26 cellular contexts compared by ENCODE assay signal in the genomic region with DNA sequence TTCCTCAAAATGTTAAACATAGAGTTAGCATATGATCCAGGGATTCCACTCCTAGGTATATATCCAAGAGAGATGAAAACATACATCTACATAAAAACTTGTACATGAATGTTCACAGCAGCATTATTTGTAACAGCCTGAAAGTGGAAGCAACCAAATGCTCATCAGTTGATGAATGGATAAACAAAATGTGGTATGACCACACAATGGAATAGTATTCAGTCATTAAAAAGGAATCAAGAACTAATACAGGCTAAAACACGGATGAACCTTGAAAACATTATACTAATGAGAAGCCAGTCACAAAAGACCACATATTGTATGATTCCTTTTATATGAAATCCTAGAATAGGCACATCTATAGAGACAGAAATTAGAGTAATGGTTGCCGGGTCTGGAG.
"Had no signal": no experiment of that assay in that cellular context is flagged by ENCODE, and none has a peak within 500 bp of the region (broad histone marks: within the 10 kb centered on the region; RNA-seq: fewer than 3 reads in every experiment).

No MANE protein-coding gene starts in this region.

- FAIRE-seq: endometrium, islet of Langerhans, keratinocyte had no signal

- H3K27ac ChIP-seq: colonic mucosa, epithelial cell of prostate, esophagus squamous epithelium, gastrocnemius medialis, heart right ventricle, left lung, lower lobe of right lung had no signal

- DNase-seq: colonic mucosa; cortex of kidney; effector CD8-positive, alpha-beta T cell; effector memory CD8-positive, alpha-beta T cell; endodermal cell; erythroblast; esophagus squamous epithelium; foreskin fibroblast; foreskin melanocyte; gastrocnemius medialis; glutamatergic neuron; head of caudate nucleus; heart right ventricle; hippocampal formation; left cardiac atrium; left lung; left ventricle myocardium superior; lower lobe of right lung; mesenchymal stem cell; mucosa of descending colon; naive B cell had no signal

- H3K4me1 ChIP-seq: colonic mucosa, lower lobe of right lung had no signal

- H3K36me3 ChIP-seq: colonic mucosa, esophagus squamous epithelium, gastrocnemius medialis, heart right ventricle, left lung, lower lobe of right lung had no signal

- ATAC-seq: effector memory CD8-positive, alpha-beta T cell; esophagus mucosa; gastrocnemius medialis; heart right ventricle; left cardiac atrium; left lung; left ventricle myocardium superior; lower lobe of right lung; mucosa of descending colon had no signal

- H3K4me3 ChIP-seq: colonic mucosa, esophagus squamous epithelium, gastrocnemius medialis, heart right ventricle, left lung, lower lobe of right lung, mucosa of descending colon had no signal

- H3K9me3 ChIP-seq: colonic mucosa, esophagus squamous epithelium, gastrocnemius medialis, heart right ventricle, left lung, lower lobe of right lung, mucosa of descending colon had no signal
